ENCODE assay signal across 16 cellular contexts in genomic region chr3:184759666-184760200, GRCh38. TPM values are rescaled to one million over a fixed set of nuclear protein-coding genes. Genes with fewer than 3 reads are reported as not detected.
A peak's percentile ranks its signal among the peaks of the same experiment; 100 is the strongest.
DNase-seq lines count a peak whose midpoint lies in the region; ATAC-seq and TF ChIP-seq lines count a peak whose summit lies in the region.
"Had no signal": no experiment of that assay in that cellular context is flagged by ENCODE, and none has a peak within 500 bp of the region (broad histone marks: within the 10 kb centered on the region; RNA-seq: fewer than 3 reads in every experiment).

No MANE protein-coding gene starts in this region.

- DNase-seq in H9 = peak; percentile 24
- DNase-seq in chondrocyte (ENCODE audit: low spot score) = no peak
- DNase-seq in mesenchymal stem cell = no peak
- DNase-seq in posterior vena cava (ENCODE audit: low spot score) = peak; percentile 73
- no peak for DNase-seq in substantia nigra (lab: John Stamatoyannopoulos, UW)
- no peak for DNase-seq in cortex of kidney (lab: John Stamatoyannopoulos, UW)
- DNase-seq in GM19238 (ENCODE audit: insufficient read length, low spot score) = no peak
- DNase-seq: CD8-positive, alpha-beta T cell; KG1; NCI-H1048; NCI-H1436 treated with DMSO at 0.1 percent for 48 hours; NCI-H2081; NCI-H510A treated with DMSO at 0.1 percent for 48 hours; NCI-H82; PC-9 had no signal

- H3K23me2 ChIP-seq in H9 (ENCODE audit: insufficient read length, low read depth, low read length, poor library complexity, severe bottlenecking) = no peaks in the 10 kb centered on the region

- no peak for ATAC-seq in GM21825 (IDR thresholded peaks at IDR 0.05; ENCODE audit: unreplicated experiment)
- ATAC-seq: CD8-positive, alpha-beta T cell had no signal

- H3K36me3 Mint-ChIP-seq in H9 (ENCODE audit: insufficient read depth in 1 of 3, low read depth in 3 of 3) (no peaks in the 10 kb centered on the region), chondrocyte (ENCODE audit: low read depth) (no peaks in the 10 kb centered on the region)
- H3K36me3 Mint-ChIP-seq: CD8-positive, alpha-beta T cell had no signal

- H2BK15ac ChIP-seq in H9 (ENCODE audit: low read depth, low read length) (no peak overlapping the region), mesenchymal stem cell (ENCODE audit: low read depth, poor library complexity, severe bottlenecking) (no peak overlapping the region)

- H2AFZ ChIP-seq in H9 (ENCODE audit: low read length) = no peak overlapping the region
- no peak overlapping the region for H2AFZ ChIP-seq in mesenchymal stem cell (ENCODE audit: low read depth, low read length)
- H2AFZ ChIP-seq: PC-9 had no signal

- H3K4me3 ChIP-seq in mesenchymal stem cell (ENCODE audit: insufficient read depth in 1 of 2, low read depth in 1 of 2, low read length in 2 of 2) = no peak overlapping the region
- H3K4me3 ChIP-seq: PC-9 had no signal

- H3T11ph ChIP-seq in H9 (ENCODE audit: low read length) = no peak overlapping the region

- H2BK5ac ChIP-seq in H9 (ENCODE audit: insufficient read length, low read length) = no peak overlapping the region
- H2BK5ac ChIP-seq in mesenchymal stem cell (ENCODE audit: low read depth, low read length, poor library complexity, severe bottlenecking) = no peak overlapping the region

- TF ChIP-seq CTCF in H9 (conservative IDR thresholded peaks at IDR 0.05) = no peak
- no peak for TF ChIP-seq CTCF in chondrocyte (IDR thresholded peaks at IDR 0.05)

- H2BK20ac ChIP-seq in H9 (ENCODE audit: low read depth, low read length, poor library complexity, severe bottlenecking) = no peak overlapping the region

- H3K79me1 ChIP-seq in H9 (ENCODE audit: insufficient read depth, low read depth, low read length, poor library complexity, severe bottlenecking) (no peaks in the 10 kb centered on the region), mesenchymal stem cell (replicated peaks; ENCODE audit: low read length, poor library complexity, severe bottlenecking) (no peaks in the 10 kb centered on the region)

- H3K36me3 ChIP-seq in mesenchymal stem cell (ENCODE audit: control insufficient read depth in 1 of 2, insufficient read depth in 2 of 2, low read depth in 1 of 2, low read length in 2 of 2) = no peaks in the 10 kb centered on the region

- H3K27ac Mint-ChIP-seq in H9 (peak overlapping the region in 1 of 3 experiments; percentile 81; a peak in 1 of 7 replicates), chondrocyte (ENCODE audit: unreplicated experiment) (peak overlapping the region; percentile 29)
- H3K27ac Mint-ChIP-seq: CD8-positive, alpha-beta T cell had no signal

- no peak overlapping the region for H3K56ac ChIP-seq in H9 (ENCODE audit: insufficient read length, low read depth, low read length)

- no peaks in the 10 kb centered on the region for H3K79me2 ChIP-seq in H9 (ENCODE audit: insufficient read depth, low read length)

- intact Hi-C loops in posterior vena cava (cut with DNase I) = no loop called here

- H3K27me3 Mint-ChIP-seq in H9 (ENCODE audit: low read depth) (peaks cover 15% of the 10 kb centered on the region), chondrocyte (ENCODE audit: low read depth) (peaks cover 2% of the 10 kb centered on the region)

- H3K18ac ChIP-seq in H9 (ENCODE audit: insufficient read length, low read depth, low read length) = no peak overlapping the region
- H3K18ac ChIP-seq in mesenchymal stem cell (ENCODE audit: low read depth in 1 of 2, low read length in 2 of 2) = no peak overlapping the region

- H3K23ac ChIP-seq in H9 (ENCODE audit: insufficient read length, low read depth, low read length) (no peak overlapping the region), mesenchymal stem cell (ENCODE audit: low read length in 2 of 2) (no peak overlapping the region)

- H3K4me3 Mint-ChIP-seq in H9 (no peak overlapping the region; a peak in 1 of 5 replicates), chondrocyte (ENCODE audit: unreplicated experiment) (no peak overlapping the region)
- H3K4me3 Mint-ChIP-seq: CD8-positive, alpha-beta T cell had no signal

- H4K5ac ChIP-seq in H9 (ENCODE audit: insufficient read length, low read depth, low read length) = no peak overlapping the region

- H4K8ac ChIP-seq in H9 (replicated peaks; ENCODE audit: insufficient read length, low read depth, low read length) (no peak overlapping the region), mesenchymal stem cell (ENCODE audit: low read length) (no peak overlapping the region)

- H3K9me3 ChIP-seq in H9 (ENCODE audit: control insufficient read depth, low read depth, low read length) (no peaks in the 10 kb centered on the region), mesenchymal stem cell (ENCODE audit: control insufficient read depth, low read length) (no peaks in the 10 kb centered on the region)

- no peaks in the 10 kb centered on the region for H3K9me3 Mint-ChIP-seq in H9
- no peaks in the 10 kb centered on the region for H3K9me3 Mint-ChIP-seq in chondrocyte (ENCODE audit: low read depth)
- H3K9me3 Mint-ChIP-seq: CD8-positive, alpha-beta T cell had no signal

- H3K27ac ChIP-seq in H9 (ENCODE audit: insufficient read length, low read depth, low read length) (no peak overlapping the region), mesenchymal stem cell (ENCODE audit: low read length, poor library complexity, severe bottlenecking) (no peak overlapping the region), substantia nigra (ENCODE audit: low read depth, low read length, poor library complexity, severe bottlenecking) (no peak overlapping the region)
- H3K27ac ChIP-seq: PC-9 had no signal

- H4K20me1 ChIP-seq in H9 (ENCODE audit: control insufficient read depth, insufficient read depth, insufficient read length) = peaks cover 2% of the 10 kb centered on the region

- H3K9ac ChIP-seq in H9 (ENCODE audit: extremely low read depth, insufficient read length, low read length) = no peak overlapping the region
- H3K9ac ChIP-seq in mesenchymal stem cell (ENCODE audit: low read length) = peak overlapping the region; percentile 5

- no peak overlapping the region for H2BK12ac ChIP-seq in H9 (ENCODE audit: insufficient read length, low read depth, low read length)
- H2BK12ac ChIP-seq in mesenchymal stem cell (ENCODE audit: low read length in 2 of 2) = peak overlapping the region in 1 of 2 experiments; percentile 20

- WGBS in H9 (ENCODE audit: extremely low coverage, insufficient read length, low lambda C conversion rate) = no CpG with 5 or more reads among the region's 14 CpGs
- WGBS in mesenchymal stem cell = 69% methylated on average over 14 of the region's 14 CpGs

- no peaks in the 10 kb centered on the region for H3K27me3 ChIP-seq in H9 (ENCODE audit: insufficient read depth, low read length)
- H3K27me3 ChIP-seq in mesenchymal stem cell (ENCODE audit: control insufficient read depth in 1 of 2, insufficient read depth in 1 of 2, low read length in 2 of 2) = peaks cover 0 to 28% of the 10 kb centered on the region in 2 experiments

- H2BK120ac ChIP-seq in H9 (ENCODE audit: low read depth, low read length, poor library complexity, severe bottlenecking) = no peak overlapping the region
- no peak overlapping the region for H2BK120ac ChIP-seq in mesenchymal stem cell (ENCODE audit: low read depth, low read length)

- H4K91ac ChIP-seq in H9 (ENCODE audit: insufficient read length, low read depth, low read length) (no peak overlapping the region), mesenchymal stem cell (ENCODE audit: low read length) (no peak overlapping the region)

- no peak overlapping the region for H3K4ac ChIP-seq in H9 (ENCODE audit: low read depth, low read length)
- peak overlapping the region in 1 of 2 experiments; percentile 42 for H3K4ac ChIP-seq in mesenchymal stem cell (ENCODE audit: low read depth in 1 of 2, low read length in 2 of 2)

- no peak overlapping the region for H3K4me2 ChIP-seq in H9 (ENCODE audit: insufficient read depth, insufficient read length, low read length)
- no peak overlapping the region for H3K4me2 ChIP-seq in mesenchymal stem cell (ENCODE audit: low read length, poor library complexity, severe bottlenecking)
- H3K4me2 ChIP-seq: PC-9 had no signal

- peaks cover 28 to 40% of the 10 kb centered on the region in 2 experiments for H3K4me1 Mint-ChIP-seq in H9
- H3K4me1 Mint-ChIP-seq in chondrocyte (ENCODE audit: low read depth) = peaks cover 42% of the 10 kb centered on the region

- H3K4me1 ChIP-seq in H9 (ENCODE audit: insufficient read depth, low read length) (peaks cover 8% of the 10 kb centered on the region; the same call in 1 of the 2 replicates), mesenchymal stem cell (ENCODE audit: control insufficient read depth, insufficient read depth, low read depth, low read length) (peaks cover 1% of the 10 kb centered on the region)

- H3K14ac ChIP-seq in H9 (ENCODE audit: insufficient read depth, low read length) = no peak overlapping the region
- H3K14ac ChIP-seq in mesenchymal stem cell (ENCODE audit: low read length in 2 of 2) = no peak overlapping the region

- H2AK5ac ChIP-seq in H9 (ENCODE audit: insufficient read length, low read length) (no peak overlapping the region), mesenchymal stem cell (ENCODE audit: low read length, severe bottlenecking) (no peak overlapping the region)

RNA-seq across cellular contexts. Expression of gene MAGEF1, which starts 47.9 kb away (rescaled TPM):
- total RNA-seq in H9 (2021) = 31.9 and 34.8 TPM in 2 replicates
- 35.0 to 37.8 TPM (median 36.1 TPM) in 3 replicates for total RNA-seq in chondrocyte
- 21.2 TPM for polyA plus RNA-seq in mesenchymal stem cell (2013, experiment 1 of 2)
- polyA plus RNA-seq in mesenchymal stem cell (2013, experiment 2 of 2) = 22.4 TPM
- total RNA-seq in posterior vena cava = 10 to 100 TPM; 29.6 to 31.3 TPM

RNA-seq across cellular contexts. Expression of gene VPS8, which starts 52.2 kb away (rescaled TPM):
- total RNA-seq in H9 (2021) = 39.7 and 42.2 TPM in 2 replicates
- 53.6 to 55.5 TPM (median 53.7 TPM) in 3 replicates for total RNA-seq in chondrocyte
- 13.9 TPM for polyA plus RNA-seq in mesenchymal stem cell (2013, experiment 1 of 2)
- 15.3 TPM for polyA plus RNA-seq in mesenchymal stem cell (2013, experiment 2 of 2)
- total RNA-seq in posterior vena cava = 10 to 100 TPM; 58.8 to 66.8 TPM

Comparison
In these comparisons a context has a peak if more than half of its experiments do, and no peak if none do; other contexts are left out.
1. DNase-seq: peak in H9 (single experiment) and posterior vena cava (single experiment); none in chondrocyte (single experiment), mesenchymal stem cell (single experiment), substantia nigra (0 of 49), cortex of kidney (single experiment) and GM19238 (single experiment).